ENCODE assay signal across 9 cellular contexts in the genomic region with DNA sequence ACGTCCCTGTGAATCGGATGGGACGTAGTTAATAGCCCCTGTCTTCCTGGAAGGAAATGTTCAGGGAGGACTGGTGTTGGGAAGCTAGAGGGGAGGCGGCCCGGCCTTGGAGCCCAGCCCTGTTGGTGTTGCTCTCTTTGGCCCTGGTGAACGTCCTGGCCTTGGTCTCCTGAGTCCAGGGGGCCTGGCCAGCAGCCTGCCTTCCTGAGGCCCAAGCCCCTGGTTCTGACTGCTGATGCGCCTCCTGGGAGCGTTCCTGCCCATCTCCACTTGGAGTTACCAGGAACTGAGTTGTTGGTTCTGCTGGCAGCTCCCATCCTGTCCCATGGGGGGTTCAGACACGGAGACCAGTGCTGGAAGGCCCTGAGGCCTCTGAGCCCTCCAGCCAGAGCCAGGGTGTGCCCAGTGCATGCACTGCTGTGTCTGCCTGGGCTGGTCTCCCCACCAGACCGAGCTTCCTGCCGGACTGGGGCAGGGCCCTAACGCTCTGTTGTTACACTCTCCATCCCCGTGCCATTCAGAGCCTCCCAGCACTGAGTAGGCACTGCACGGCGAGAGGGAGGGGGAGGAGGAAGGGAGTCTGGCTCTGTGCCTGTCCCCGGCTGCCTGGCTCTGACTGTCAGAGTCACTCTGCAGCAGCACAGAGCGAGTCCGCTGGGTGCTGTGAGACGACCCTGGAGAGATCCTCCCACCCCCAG.
DNase-seq lines count a peak whose midpoint lies in the region; ATAC-seq and TF ChIP-seq lines count a peak whose summit lies in the region.
"Had no signal": no experiment of that assay in that cellular context is flagged by ENCODE, and none has a peak within 500 bp of the region (broad histone marks: within the 10 kb centered on the region; RNA-seq: fewer than 3 reads in every experiment).

No MANE protein-coding gene starts in this region.

- peaks cover 0 to under 1% (median 0%) of the 10 kb centered on the region in 5 donors for H3K9me3 Mint-ChIP-seq in CD8-positive, alpha-beta memory T cell
- H3K9me3 Mint-ChIP-seq in T-helper 2 cell treated with Interferon-gamma antibody and Interleukin-4, amounts not matched to agents 5 μg/mL and 100 μg/mL, for 36 hours, result no peaks in the 10 kb centered on the region

- no peaks in the 10 kb centered on the region for H3K36me3 Mint-ChIP-seq in CD8-positive, alpha-beta memory T cell
- no peaks in the 10 kb centered on the region for H3K36me3 Mint-ChIP-seq in T-helper 2 cell treated with Interferon-gamma antibody and Interleukin-4, amounts not matched to agents 5 μg/mL and 100 μg/mL, for 36 hours (ENCODE audit: low read depth)
- H3K36me3 Mint-ChIP-seq: naive B cell had no signal

- ATAC-seq in SK-N-SH treated with all-trans-retinoic acid at 6 μM for 48 hours (peak; percentile 59), GM18867 (IDR thresholded peaks at IDR 0.05; ENCODE audit: unreplicated experiment) (no peak)

- peak overlapping the region in 2 of 10 experiments; percentile 13 to 25; a peak in 2 of 20 replicates for H3K4me3 ChIP-seq in BLaER1 treated with 17β-estradiol and CSF1 and Interleukin-3, amounts not matched to agents 10 nM and 100 nM
- H3K4me3 ChIP-seq in left ventricle myocardium inferior, result peak overlapping the region; percentile 30
- no peak overlapping the region for H3K4me3 ChIP-seq in CD8-positive, alpha-beta memory T cell (ENCODE audit: low read length)

- no peaks in the 10 kb centered on the region for H4K20me1 ChIP-seq in BLaER1 treated with 17β-estradiol and CSF1 and Interleukin-3, amounts not matched to agents 10 nM and 100 nM

- no peak overlapping the region for H3K27ac Mint-ChIP-seq in CD8-positive, alpha-beta memory T cell
- no peak overlapping the region for H3K27ac Mint-ChIP-seq in T-helper 2 cell treated with Interferon-gamma antibody and Interleukin-4, amounts not matched to agents 5 μg/mL and 100 μg/mL, for 36 hours
- H3K27ac Mint-ChIP-seq: naive B cell had no signal

- H3K27me3 Mint-ChIP-seq in CD8-positive, alpha-beta memory T cell, result peaks cover 0 to 3% of the 10 kb centered on the region in 2 donors
- H3K27me3 Mint-ChIP-seq in T-helper 2 cell treated with Interferon-gamma antibody and Interleukin-4, amounts not matched to agents 5 μg/mL and 100 μg/mL, for 36 hours (ENCODE audit: low read depth), result no peaks in the 10 kb centered on the region

- H3K9ac ChIP-seq in BLaER1 treated with 17β-estradiol and CSF1 and Interleukin-3, amounts not matched to agents 10 nM and 100 nM, result peak overlapping the region in 10 of 11 experiments; percentile 27 to 71 (median 52); a peak in 14 of 22 replicates

- no peak overlapping the region for H3K4me3 Mint-ChIP-seq in CD8-positive, alpha-beta memory T cell
- H3K4me3 Mint-ChIP-seq in T-helper 2 cell treated with Interferon-gamma antibody and Interleukin-4, amounts not matched to agents 5 μg/mL and 100 μg/mL, for 36 hours, result no peak overlapping the region
- H3K4me3 Mint-ChIP-seq: naive B cell had no signal

- H3K27ac ChIP-seq in BLaER1 treated with 17β-estradiol and CSF1 and Interleukin-3, amounts not matched to agents 10 nM and 100 nM, result peak overlapping the region in 7 of 11 experiments; percentile 50 to 82 (median 68); a peak in 14 of 22 replicates
- H3K27ac ChIP-seq in left ventricle myocardium inferior (replicated peaks), result peak overlapping the region; percentile 87
- H3K27ac ChIP-seq in CD8-positive, alpha-beta memory T cell (ENCODE audit: low read depth, low read length), result no peak overlapping the region

- no peak for TF ChIP-seq CTCF in left ventricle myocardium inferior (IDR thresholded peaks at IDR 0.05; ENCODE audit: borderline replicate concordance)
- no peak for TF ChIP-seq CTCF in GM13977 (IDR thresholded peaks at IDR 0.05; ENCODE audit: extremely low read depth, insufficient read depth, missing control alignments)

- intact Hi-C loops in left ventricle myocardium inferior (cut with micrococcal nuclease) (no loop called here), posterior vena cava (cut with DNase I) (no loop called here)

- peak overlapping the region; percentile 58 to 85 (median 75) for H3K4me2 ChIP-seq in BLaER1 treated with 17β-estradiol and CSF1 and Interleukin-3, amounts not matched to agents 10 nM and 100 nM

- H3K4me1 Mint-ChIP-seq in CD8-positive, alpha-beta memory T cell, result no peaks in the 10 kb centered on the region
- no peaks in the 10 kb centered on the region for H3K4me1 Mint-ChIP-seq in T-helper 2 cell treated with Interferon-gamma antibody and Interleukin-4, amounts not matched to agents 5 μg/mL and 100 μg/mL, for 36 hours (ENCODE audit: low read depth)
- H3K4me1 Mint-ChIP-seq: naive B cell had no signal

- in situ Hi-C loops in GM13977 (cut with MboI; ENCODE audit: low pct_unique_long_range_greater_than_20kb, low sequenced_read_pairs, unreplicated experiment), result no loop called here

- no peaks in the 10 kb centered on the region for H3K27me3 ChIP-seq in BLaER1 treated with 17β-estradiol and CSF1 and Interleukin-3, amounts not matched to agents 10 nM and 100 nM
- no peaks in the 10 kb centered on the region for H3K27me3 ChIP-seq in left ventricle myocardium inferior (ENCODE audit: low read depth)
- no peaks in the 10 kb centered on the region for H3K27me3 ChIP-seq in CD8-positive, alpha-beta memory T cell (ENCODE audit: insufficient read depth, low read length, poor library complexity, severe bottlenecking)

- POLR2A ChIA-PET in CD8-positive, alpha-beta memory T cell (lab: Charles Lee), result no interaction called here

- H3K4me1 ChIP-seq in BLaER1 treated with 17β-estradiol and CSF1 and Interleukin-3, amounts not matched to agents 10 nM and 100 nM, result peaks cover 20 to 30% (median 26%) of the 10 kb centered on the region in 10 experiments
- peaks cover 33% of the 10 kb centered on the region for H3K4me1 ChIP-seq in left ventricle myocardium inferior
- no peaks in the 10 kb centered on the region for H3K4me1 ChIP-seq in CD8-positive, alpha-beta memory T cell (ENCODE audit: insufficient read depth, low read length)

- DNase-seq in left ventricle myocardium inferior (peak; percentile 57), posterior vena cava (ENCODE audit: low spot score) (peak; percentile 75), GM13977 (ENCODE audit: low spot score) (no peak)
- DNase-seq in CD8-positive, alpha-beta memory T cell, result no peak
- no peak for DNase-seq in T-helper 2 cell treated with Interferon-gamma antibody and Interleukin-4, amounts not matched to agents 5 μg/mL and 100 μg/mL, for 36 hours (ENCODE audit: low spot score)
- DNase-seq: naive B cell had no signal

- H3K36me3 ChIP-seq in BLaER1 treated with 17β-estradiol and CSF1 and Interleukin-3, amounts not matched to agents 10 nM and 100 nM, result no peaks in the 10 kb centered on the region
- H3K36me3 ChIP-seq in left ventricle myocardium inferior, result no peaks in the 10 kb centered on the region
- no peaks in the 10 kb centered on the region for H3K36me3 ChIP-seq in CD8-positive, alpha-beta memory T cell (ENCODE audit: insufficient read depth, low read length)

- CTCF ChIA-PET in CD8-positive, alpha-beta memory T cell (lab: Charles Lee), result no interaction called here

- H3K9me3 ChIP-seq in BLaER1 treated with 17β-estradiol and CSF1 and Interleukin-3, amounts not matched to agents 10 nM and 100 nM (replicated peaks in 1 of 11), result no peaks in the 10 kb centered on the region
- H3K9me3 ChIP-seq in left ventricle myocardium inferior (replicated peaks), result no peaks in the 10 kb centered on the region
- no peaks in the 10 kb centered on the region for H3K9me3 ChIP-seq in CD8-positive, alpha-beta memory T cell (ENCODE audit: low read length)

TF ChIP-seq in SK-N-SH treated with all-trans-retinoic acid at 6 μM for 48 hours, 23 proteins besides CTCF, POLR2A, EP300 and RAD21:
- TF ChIP-seq ZNF565 (CRISPR knock-in tag; conservative IDR thresholded peaks at IDR 0.05; ENCODE audit: low read depth) (no peak), ZC3H10 (CRISPR knock-in tag; IDR thresholded peaks at IDR 0.05) (no peak), ISL1 (CRISPR knock-in tag; IDR thresholded peaks at IDR 0.05) (no peak), BACH2 (CRISPR knock-in tag; IDR thresholded peaks at IDR 0.05; ENCODE audit: borderline replicate concordance) (no peak), ZFP30 (CRISPR knock-in tag; IDR thresholded peaks at IDR 0.05) (no peak), TCF4 (CRISPR knock-in tag; IDR thresholded peaks at IDR 0.05; ENCODE audit: borderline replicate concordance) (no peak), TOX (CRISPR knock-in tag; IDR thresholded peaks at IDR 0.05; ENCODE audit: borderline replicate concordance) (no peak)
- TF ChIP-seq, protein P1, sequence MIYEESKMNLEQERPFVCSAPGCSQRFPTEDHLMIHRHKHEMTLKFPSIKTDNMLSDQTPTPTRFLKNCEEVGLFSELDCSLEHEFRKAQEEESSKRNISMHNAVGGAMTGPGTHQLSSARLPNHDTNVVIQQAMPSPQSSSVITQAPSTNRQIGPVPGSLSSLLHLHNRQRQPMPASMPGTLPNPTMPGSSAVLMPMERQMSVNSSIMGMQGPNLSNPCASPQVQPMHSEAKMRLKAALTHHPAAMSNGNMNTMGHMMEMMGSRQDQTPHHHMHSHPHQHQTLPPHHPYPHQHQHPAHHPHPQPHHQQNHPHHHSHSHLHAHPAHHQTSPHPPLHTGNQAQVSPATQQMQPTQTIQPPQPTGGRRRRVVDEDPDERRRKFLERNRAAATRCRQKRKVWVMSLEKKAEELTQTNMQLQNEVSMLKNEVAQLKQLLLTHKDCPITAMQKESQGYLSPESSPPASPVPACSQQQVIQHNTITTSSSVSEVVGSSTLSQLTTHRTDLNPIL (CRISPR knock-in tag; IDR thresholded peaks at IDR 0.05; ENCODE audit: low read depth), result no peak

Comparison
In these comparisons a context has a peak if more than half of its experiments do, and no peak if none do; other contexts are left out.
1. DNase-seq: peak in left ventricle myocardium inferior (single experiment) and posterior vena cava (single experiment); none in CD8-positive, alpha-beta memory T cell (0 of 5), T-helper 2 cell treated with Interferon-gamma antibody and Interleukin-4, amounts not matched to agents 5 μg/mL and 100 μg/mL, for 36 hours (single experiment) and GM13977 (single experiment).